ENCODE assay signal across 35 cellular contexts in genomic region chr16:55515110-55515509, GRCh38. TPM values are rescaled to one million over a fixed set of nuclear protein-coding genes. Genes with fewer than 3 reads are reported as not detected.
DNase-seq lines count a peak whose midpoint lies in the region; ATAC-seq, FAIRE-seq and TF ChIP-seq lines count a peak whose summit lies in the region.
"Had no signal": no experiment of that assay in that cellular context is flagged by ENCODE, and none has a peak within 500 bp of the region (broad histone marks: within the 10 kb centered on the region; RNA-seq: fewer than 3 reads in every experiment).

No MANE protein-coding gene starts in this region.

- H3K4me1 ChIP-seq in naive thymus-derived CD4-positive, alpha-beta T cell (ENCODE audit: control insufficient read depth in 2 of 2, insufficient read depth in 2 of 2, low read length in 2 of 2), result no peaks in the 10 kb centered on the region
- H3K4me1 ChIP-seq: gastrocnemius medialis, lower lobe of right lung, psoas muscle had no signal

- peaks cover 32% of the 10 kb centered on the region for H3K9me3 Mint-ChIP-seq in osteocyte (ENCODE audit: unreplicated experiment)
- H3K9me3 Mint-ChIP-seq in naive thymus-derived CD4-positive, alpha-beta T cell, result peaks cover 4 to 21% (median 15%) of the 10 kb centered on the region in 11 donors

- CTCF ChIA-PET in naive thymus-derived CD4-positive, alpha-beta T cell (lab: Charles Lee), result no interaction called here

- no peaks in the 10 kb centered on the region for H3K36me3 ChIP-seq in naive thymus-derived CD4-positive, alpha-beta T cell (ENCODE audit: control insufficient read depth in 2 of 3, insufficient read depth in 3 of 3, low read length in 3 of 3)
- H3K36me3 ChIP-seq: gastrocnemius medialis, lower lobe of right lung had no signal

- DNase-seq in NOMO-1 treated with DMSO at 0.1 percent for 48 hours (lab: John Stamatoyannopoulos, UW; ENCODE audit: unreplicated experiment), result peak; percentile 6
- DNase-seq in NOMO-1 (lab: John Stamatoyannopoulos, UW; ENCODE audit: unreplicated experiment in 2 of 2), result no peak
- DNase-seq in RCC 7860 (ENCODE audit: low spot score), result peak; percentile 69
- DNase-seq in epithelial cell of esophagus (ENCODE audit: low read depth), result peak; percentile 62
- DNase-seq in AG20443 (ENCODE audit: low spot score), result no peak
- DNase-seq in osteocyte (ENCODE audit: extremely low spot score, unreplicated experiment), result no peak
- DNase-seq in naive thymus-derived CD4-positive, alpha-beta T cell, result no peak
- DNase-seq: activated CD4-positive, CD25-positive, alpha-beta regulatory T cell; activated effector memory CD4-positive, alpha-beta T cell treated with anti-CD3 and anti-CD28 coated beads, Interleukin-2, amount 50 U/mL, for 16 hours; activated T-cell treated with anti-CD3 and anti-CD28 coated beads, Interleukin-2, amount 50 U/mL, for 24 hours; aorta; central memory CD4-positive, alpha-beta T cell; DMS79 treated with DMSO at 0.1 percent for 48 hours; gastrocnemius medialis; kidney glomerular epithelial cell; lower lobe of right lung; natural killer cell; NCI-H146; NCI-H2107; NCI-H446; NCI-H748 treated with DMSO at 0.1 percent for 48 hours; occipital lobe; psoas muscle had no signal

- ATAC-seq in GM18909 (IDR thresholded peaks at IDR 0.05; ENCODE audit: poor library complexity, unreplicated experiment), result no peak
- no peak for ATAC-seq in naive thymus-derived CD4-positive, alpha-beta T cell
- ATAC-seq: gastrocnemius medialis; lower lobe of right lung; natural killer cell; psoas muscle; stimulated activated memory B cell treated with anti-CD40 and anti-IgM and Interleukin-4, amounts not matched to agents 10 μg/mL and 1 μg/mL and 100 μg/mL, for 72 hours had no signal

- no peaks in the 10 kb centered on the region for H3K27me3 ChIP-seq in naive thymus-derived CD4-positive, alpha-beta T cell (ENCODE audit: control insufficient read depth in 2 of 2, insufficient read depth in 2 of 2, low read length in 2 of 2)
- H3K27me3 ChIP-seq: gastrocnemius medialis had no signal

- intact Hi-C loops in naive thymus-derived CD4-positive, alpha-beta T cell (cut with micrococcal nuclease), result no loop called here

- peaks cover 0 to 7% (median 0%) of the 10 kb centered on the region in 3 experiments for H3K9me3 ChIP-seq in naive thymus-derived CD4-positive, alpha-beta T cell (ENCODE audit: control insufficient read depth in 2 of 3, low read length in 3 of 3)
- H3K9me3 ChIP-seq: gastrocnemius medialis had no signal

- no peaks in the 10 kb centered on the region for H3K27me3 Mint-ChIP-seq in osteocyte (ENCODE audit: unreplicated experiment)
- peaks cover 15 to 47% (median 29%) of the 10 kb centered on the region in 5 donors for H3K27me3 Mint-ChIP-seq in naive thymus-derived CD4-positive, alpha-beta T cell
- H3K27me3 Mint-ChIP-seq: dendritic cell treated with granulocyte-macrophage colony-stimulating factor and Interleukin-4, amounts not matched to agents 40 ng/mL and 50 ng/mL, for 4 days; type B pancreatic cell had no signal

- FAIRE-seq in RCC 7860 (lab: Jason Lieb, UNC), result peak; percentile 89
- FAIRE-seq: GM19239 had no signal

- no peak overlapping the region for H3K4me3 ChIP-seq in epithelial cell of esophagus (ENCODE audit: low read length)
- H3K4me3 ChIP-seq in naive thymus-derived CD4-positive, alpha-beta T cell (ENCODE audit: low read length), result no peak overlapping the region
- H3K4me3 ChIP-seq: gastrocnemius medialis, lower lobe of right lung, psoas muscle, SK-N-MC had no signal

- H3K27ac Mint-ChIP-seq in osteocyte (ENCODE audit: unreplicated experiment), result no peak overlapping the region
- no peak overlapping the region for H3K27ac Mint-ChIP-seq in naive thymus-derived CD4-positive, alpha-beta T cell
- H3K27ac Mint-ChIP-seq: activated naive CD8-positive, alpha-beta T cell; activated T-cell treated with anti-CD3 and anti-CD28 coated beads, Interleukin-2, amount 50 U/mL, for 24 hours; dendritic cell treated with granulocyte-macrophage colony-stimulating factor and Interleukin-4, amounts not matched to agents 40 ng/mL and 50 ng/mL, for 4 days; natural killer cell; stimulated activated memory B cell treated with anti-CD40 and anti-IgM and Interleukin-4, amounts not matched to agents 10 μg/mL and 1 μg/mL and 100 μg/mL, for 72 hours; type B pancreatic cell had no signal

- POLR2A ChIA-PET in naive thymus-derived CD4-positive, alpha-beta T cell (lab: Charles Lee), result no interaction called here

- TF ChIP-seq CTCF in epithelial cell of esophagus (IDR thresholded peaks at IDR 0.05; ENCODE audit: insufficient read depth, low read depth, low read length, missing control alignments), result no peak
- no peak for TF ChIP-seq CTCF in osteocyte (IDR thresholded peaks at IDR 0.05)

- no peak overlapping the region for H3K4me3 Mint-ChIP-seq in osteocyte (ENCODE audit: unreplicated experiment)
- H3K4me3 Mint-ChIP-seq in naive thymus-derived CD4-positive, alpha-beta T cell, result no peak overlapping the region
- H3K4me3 Mint-ChIP-seq: activated naive CD8-positive, alpha-beta T cell; activated T-cell treated with anti-CD3 and anti-CD28 coated beads, Interleukin-2, amount 50 U/mL, for 24 hours; dendritic cell treated with granulocyte-macrophage colony-stimulating factor and Interleukin-4, amounts not matched to agents 40 ng/mL and 50 ng/mL, for 4 days; natural killer cell; stimulated activated memory B cell treated with anti-CD40 and anti-IgM and Interleukin-4, amounts not matched to agents 10 μg/mL and 1 μg/mL and 100 μg/mL, for 72 hours; type B pancreatic cell had no signal

- H3K36me3 Mint-ChIP-seq in osteocyte (ENCODE audit: unreplicated experiment), result peaks cover 11% of the 10 kb centered on the region
- peaks cover 0 to 11% (median 0%) of the 10 kb centered on the region in 5 donors for H3K36me3 Mint-ChIP-seq in naive thymus-derived CD4-positive, alpha-beta T cell
- H3K36me3 Mint-ChIP-seq: activated naive CD8-positive, alpha-beta T cell; natural killer cell; stimulated activated memory B cell treated with anti-CD40 and anti-IgM and Interleukin-4, amounts not matched to agents 10 μg/mL and 1 μg/mL and 100 μg/mL, for 72 hours had no signal

- no peaks in the 10 kb centered on the region for H3K4me1 Mint-ChIP-seq in osteocyte (ENCODE audit: unreplicated experiment)
- H3K4me1 Mint-ChIP-seq in naive thymus-derived CD4-positive, alpha-beta T cell, result peaks cover 0 to under 1% (median 0%) of the 10 kb centered on the region in 7 donors
- H3K4me1 Mint-ChIP-seq: natural killer cell; stimulated activated memory B cell treated with anti-CD40 and anti-IgM and Interleukin-4, amounts not matched to agents 10 μg/mL and 1 μg/mL and 100 μg/mL, for 72 hours had no signal

- no peak overlapping the region for H3K27ac ChIP-seq in naive thymus-derived CD4-positive, alpha-beta T cell (ENCODE audit: low read depth, low read length)
- H3K27ac ChIP-seq: 22Rv1, C4-2B, gastrocnemius medialis, lower lobe of right lung, psoas muscle, SK-N-MC had no signal

RNA-seq across cellular contexts. Expression of gene LPCAT2, which starts 6.2 kb away (rescaled TPM):
- total RNA-seq in osteocyte, result 9.6 and 11.1 TPM in 2 replicates
- total RNA-seq in naive thymus-derived CD4-positive, alpha-beta T cell, result 10 to 100 TPM in 1 of 5 experiments, 1 to 10 TPM in 4; 1.1 to 16.9 (median 2.5) TPM
- under 1 TPM; 0.03 to 0.22 TPM for polyA plus RNA-seq in naive thymus-derived CD4-positive, alpha-beta T cell

RNA-seq across cellular contexts. Expression of gene MMP2, which starts 36.1 kb away (rescaled TPM):
- total RNA-seq in osteocyte, result 421 and 452 TPM in 2 replicates
- total RNA-seq in naive thymus-derived CD4-positive, alpha-beta T cell, result under 1 TPM in 4 of 5 experiments, not detected in 1; 0.51 to 0.59 (median 0.58) TPM
- not detected for polyA plus RNA-seq in naive thymus-derived CD4-positive, alpha-beta T cell
- total RNA-seq: natural killer cell had no signal

RNA-seq across cellular contexts. Expression of gene CAPNS2, which starts 51.4 kb away (rescaled TPM):
- 0.35 and 0.37 TPM in 2 replicates for total RNA-seq in osteocyte
- under 1 TPM in 2 of 5 experiments, not detected in 3; 0.22 to 0.51 TPM for total RNA-seq in naive thymus-derived CD4-positive, alpha-beta T cell
- polyA plus RNA-seq in naive thymus-derived CD4-positive, alpha-beta T cell, result not detected
- total RNA-seq: gastrocnemius medialis; H4; mononuclear cell; occipital lobe; T-helper 1 cell treated with Interleukin-12 subunit alpha and Interleukin-12 subunit beta and Interleukin-4 antibody, amounts not matched to agents 30 ng/mL and 1 ng/mL, for 36 hours had no signal
- polyA plus RNA-seq: aorta had no signal

Comparison
In these comparisons a context has a peak if more than half of its experiments do, and no peak if none do; other contexts are left out.
1. DNase-seq: peak in NOMO-1 treated with DMSO at 0.1 percent for 48 hours (single experiment), RCC 7860 (single experiment) and epithelial cell of esophagus (single experiment); none in NOMO-1 (0 of 2), AG20443 (single experiment), osteocyte (single experiment) and naive thymus-derived CD4-positive, alpha-beta T cell (0 of 9).
2. RNA of gene MMP2, which starts 36.1 kb away (total RNA-seq): 421 to 452 TPM in osteocyte; 0.51 to 0.59 TPM in naive thymus-derived CD4-positive, alpha-beta T cell; every median in the first group is over 100 times any median in the second.